7 cellular contexts compared by ENCODE assay signal in genomic region chr17:32083549-32083948, GRCh38. TPM values are rescaled to one million over a fixed set of nuclear protein-coding genes. Genes with fewer than 3 reads are reported as not detected.
DNase-seq lines count a peak whose midpoint lies in the region; ATAC-seq and TF ChIP-seq lines count a peak whose summit lies in the region.
"Not testable (repeated sequence)": the region's sequence is repeated elsewhere in the genome, so short reads cannot be mapped to it uniquely, and the experiment has no call there.

No MANE protein-coding gene starts in this region.

- H3K4me1 ChIP-seq in heart left ventricle, result peaks cover 0 to 11% (median 0%) of the 10 kb centered on the region in 12 donors
- H3K4me1 ChIP-seq in mesodermal cell (ENCODE audit: control insufficient read depth, insufficient read depth, low read length, poor library complexity, severe bottlenecking), result not testable (repeated sequence)

- peak overlapping the region; percentile 43 for H3K27ac Mint-ChIP-seq in activated CD8-positive, alpha-beta T cell treated with anti-CD3 and anti-CD28 coated beads, Interleukin-2, amount 10 ng/mL, durations not matched to agents 7 days and 5 days

- H3K27me3 ChIP-seq in heart left ventricle, result not testable (repeated sequence)

- CTCF ChIA-PET in activated CD8-positive, alpha-beta T cell treated with anti-CD3 and anti-CD28 coated beads, Interleukin-2, amount 10 ng/mL, durations not matched to agents 7 days and 5 days (lab: Charles Lee), result not testable (repeated sequence)

- intact Hi-C loops in heart left ventricle (cut with DNase I); sciatic nerve (cut with DNase I): not testable (repeated sequence)

- peak overlapping the region in 2 of 12 donors; percentile 24 to 31 for H3K27ac ChIP-seq in heart left ventricle
- H3K27ac ChIP-seq in mesodermal cell (ENCODE audit: low read depth, low read length, severe bottlenecking), result peak overlapping the region; percentile 49

- not testable (repeated sequence) for H3K9me3 Mint-ChIP-seq in activated CD8-positive, alpha-beta T cell treated with anti-CD3 and anti-CD28 coated beads, Interleukin-2, amount 10 ng/mL, durations not matched to agents 7 days and 5 days (ENCODE audit: insufficient read depth)

- POLR2A ChIA-PET in activated CD8-positive, alpha-beta T cell treated with anti-CD3 and anti-CD28 coated beads, Interleukin-2, amount 10 ng/mL, durations not matched to agents 7 days and 5 days (lab: Charles Lee), result not testable (repeated sequence)

- DNase-seq in ELR (ENCODE audit: low read depth) (peak; percentile 10), NCI-H69 (lab: John Stamatoyannopoulos, UW) (peak; percentile 42)
- DNase-seq in activated CD8-positive, alpha-beta T cell treated with anti-CD3 and anti-CD28 coated beads, Interleukin-2, amount 10 ng/mL, durations not matched to agents 7 days and 5 days; choroid plexus epithelial cell (ENCODE audit: low read depth); heart left ventricle; sciatic nerve (ENCODE audit: low spot score): not testable (repeated sequence)

- H3K36me3 Mint-ChIP-seq in activated CD8-positive, alpha-beta T cell treated with anti-CD3 and anti-CD28 coated beads, Interleukin-2, amount 10 ng/mL, durations not matched to agents 7 days and 5 days (ENCODE audit: low read depth), result not testable (repeated sequence)

- H3K4me3 ChIP-seq in choroid plexus epithelial cell (ENCODE audit: low read depth, low read length) (peak overlapping the region; percentile 54), heart left ventricle (peak overlapping the region in 11 of 12 donors; percentile 34 to 60 (median 54)), mesodermal cell (ENCODE audit: extremely low read depth, insufficient read depth, low read length, poor library complexity, severe bottlenecking) (peak overlapping the region; percentile 31)

- TF ChIP-seq POLR2A in heart left ventricle (IDR thresholded peaks at IDR 0.05), result not testable (repeated sequence)

- H3K27me3 Mint-ChIP-seq in activated CD8-positive, alpha-beta T cell treated with anti-CD3 and anti-CD28 coated beads, Interleukin-2, amount 10 ng/mL, durations not matched to agents 7 days and 5 days (ENCODE audit: low read depth), result not testable (repeated sequence)

- ATAC-seq in activated CD8-positive, alpha-beta T cell treated with anti-CD3 and anti-CD28 coated beads, Interleukin-2, amount 10 ng/mL, durations not matched to agents 7 days and 5 days, result not testable (repeated sequence)
- ATAC-seq in heart left ventricle, result peak in 3 of 4 donors; percentile 21 to 48 (median 27)
- ATAC-seq in sciatic nerve, result peak; percentile 48

- TF ChIP-seq CTCF in choroid plexus epithelial cell (conservative IDR thresholded peaks at IDR 0.05; ENCODE audit: low read depth, low read length); heart left ventricle (IDR thresholded peaks at IDR 0.05): not testable (repeated sequence)

- H3K4me3 Mint-ChIP-seq in activated CD8-positive, alpha-beta T cell treated with anti-CD3 and anti-CD28 coated beads, Interleukin-2, amount 10 ng/mL, durations not matched to agents 7 days and 5 days, result not testable (repeated sequence)

- peaks cover 17% of the 10 kb centered on the region for H3K4me1 Mint-ChIP-seq in activated CD8-positive, alpha-beta T cell treated with anti-CD3 and anti-CD28 coated beads, Interleukin-2, amount 10 ng/mL, durations not matched to agents 7 days and 5 days (ENCODE audit: low read depth)

- H3K9me3 ChIP-seq in heart left ventricle; mesodermal cell (ENCODE audit: control insufficient read depth, low read length): not testable (repeated sequence)

- 2 to 7% (median 6%) methylated on average over 5 to 10 of the region's 13 CpGs for WGBS in heart left ventricle, 4 donors
- 0 to 27% methylated on average over 2 to 4 of the region's 13 CpGs for WGBS in mesodermal cell (ENCODE audit: insufficient coverage in 2 of 2), 2 experiments

- H3K36me3 ChIP-seq in heart left ventricle; mesodermal cell (ENCODE audit: control insufficient read depth, insufficient read depth, low read length): not testable (repeated sequence)

RNA-seq across cellular contexts. Expression of gene RHOT1, which starts 58.8 kb away (rescaled TPM):
- total RNA-seq in activated CD8-positive, alpha-beta T cell treated with anti-CD3 and anti-CD28 coated beads, Interleukin-2, amount 10 ng/mL, durations not matched to agents 7 days and 5 days, result 10 to 100 TPM; 29.9 to 31.4 TPM
- total RNA-seq in heart left ventricle (10 to 100 TPM; 41.5 to 76.8 (median 54.4) TPM), sciatic nerve (50.4 TPM)
- 10 to 100 TPM; 43.5 to 53.5 TPM for polyA plus RNA-seq in heart left ventricle
- 32.8 TPM for polyA plus RNA-seq in mesodermal cell (2013, experiment 1 of 2)
- 37.6 TPM for polyA plus RNA-seq in mesodermal cell (2013, experiment 2 of 2)
